15 cellular contexts compared by ENCODE assay signal in the genomic region with DNA sequence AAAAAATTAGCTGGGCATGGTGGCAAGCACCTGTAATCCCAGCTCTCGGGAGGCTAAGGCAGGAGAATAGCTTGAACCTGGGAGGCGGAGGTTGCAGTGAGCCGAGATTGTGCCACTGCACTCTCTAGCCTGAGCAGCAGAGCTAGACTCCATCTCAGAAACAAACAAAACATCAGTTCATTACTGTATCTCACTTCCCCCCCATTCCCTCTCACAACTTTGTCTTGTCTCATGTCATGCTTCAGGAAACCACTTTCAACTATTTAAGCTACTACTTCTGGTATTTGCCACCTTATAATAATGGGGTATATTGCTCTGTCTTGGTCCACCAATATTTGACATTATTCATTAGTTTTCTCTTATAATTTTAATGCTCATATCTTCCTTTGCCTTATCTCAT. TPM values are rescaled to one million over a fixed set of nuclear protein-coding genes. Genes with fewer than 3 reads are reported as not detected.
DNase-seq lines count a peak whose midpoint lies in the region; ATAC-seq, FAIRE-seq and TF ChIP-seq lines count a peak whose summit lies in the region.
"Had no signal": no experiment of that assay in that cellular context is flagged by ENCODE, and none has a peak within 500 bp of the region (broad histone marks: within the 10 kb centered on the region; RNA-seq: fewer than 3 reads in every experiment).

No MANE protein-coding gene starts in this region.

- no peak for FAIRE-seq in HepG2 (lab: Jason Lieb, UNC)

- H3K79me2 ChIP-seq in HepG2 (ENCODE audit: insufficient read depth, low read length): peaks cover 6% of the 10 kb centered on the region

- H3K9me3 ChIP-seq in HepG2 (ENCODE audit: low read length): no peaks in the 10 kb centered on the region

- H3K36me3 ChIP-seq in HepG2 (replicated peaks in 1 of 2; ENCODE audit: control insufficient read depth in 1 of 2, insufficient read depth in 2 of 2, low read length in 2 of 2): no peaks in the 10 kb centered on the region
- H3K36me3 ChIP-seq: spleen had no signal

- no peaks in the 10 kb centered on the region for H3K27me3 Mint-ChIP-seq in activated T-cell treated with anti-CD3 and anti-CD28 coated beads, Interleukin-2, amount 50 U/mL, for 24 hours
- H3K27me3 Mint-ChIP-seq in type B pancreatic cell: no peaks in the 10 kb centered on the region
- H3K27me3 Mint-ChIP-seq: activated T-helper 17 cell treated with anti-CD3 and anti-CD28 coated beads, Interleukin-2, amount 50 U/mL, for 72 hours had no signal

- no peaks in the 10 kb centered on the region for H4K20me1 ChIP-seq in HepG2 (ENCODE audit: insufficient read depth, low read length)

- no peak for TF ChIP-seq POLR2A in HepG2 (IDR thresholded peaks at IDR 0.05; ENCODE audit: insufficient read depth in 1 of 2, low read depth in 2 of 2, low read length in 2 of 2)

- H3K36me3 Mint-ChIP-seq in activated T-cell treated with anti-CD3 and anti-CD28 coated beads, Interleukin-2, amount 50 U/mL, for 24 hours (ENCODE audit: low read depth): peaks cover 5% of the 10 kb centered on the region
- H3K36me3 Mint-ChIP-seq in type B pancreatic cell: peaks cover 7% of the 10 kb centered on the region

- CTCF ChIA-PET in HepG2 (lab: Yijun Ruan, JAX; ENCODE audit: low intra/inter-chr PET ratio, low total read pairs): no interaction called here

- 96% methylated on average over 3 of the region's 3 CpGs for WGBS in HepG2 (ENCODE audit: low lambda C conversion rate)

- H2AFZ ChIP-seq in HepG2 (ENCODE audit: low read length): no peak overlapping the region

- no peak overlapping the region for H3K4me3 Mint-ChIP-seq in activated T-cell treated with anti-CD3 and anti-CD28 coated beads, Interleukin-2, amount 50 U/mL, for 24 hours
- H3K4me3 Mint-ChIP-seq in type B pancreatic cell: no peak overlapping the region
- H3K4me3 Mint-ChIP-seq: activated CD8-positive, alpha-beta T cell treated with anti-CD3 and anti-CD28 coated beads, Interleukin-2, amount 10 ng/mL, durations not matched to agents 7 days and 5 days; activated T-helper 17 cell treated with anti-CD3 and anti-CD28 coated beads, Interleukin-2, amount 50 U/mL, for 72 hours had no signal

- TF ChIP-seq EP300 in HepG2 (IDR thresholded peaks at IDR 0.05; ENCODE audit: low read depth in 2 of 2, low read length in 2 of 2): no peak
- TF ChIP-seq EP300 in HepG2 (CRISPR knock-in tag; IDR thresholded peaks at IDR 0.05; ENCODE audit: borderline replicate concordance): no peak

- peaks cover 10% of the 10 kb centered on the region for H3K9me3 Mint-ChIP-seq in activated T-cell treated with anti-CD3 and anti-CD28 coated beads, Interleukin-2, amount 50 U/mL, for 24 hours
- peaks cover 4% of the 10 kb centered on the region for H3K9me3 Mint-ChIP-seq in type B pancreatic cell

- H3K9ac ChIP-seq in HepG2 (ENCODE audit: insufficient read depth, low read depth, low read length): no peak overlapping the region

- in situ Hi-C loops in HepG2 (cut with HindIII; ENCODE audit: extremely low pct_ligation_motif_present, low pct_unique_long_range_greater_than_20kb): no loop called here

- BruUV-seq in HepG2 (replicated peaks; lab: Mats Ljungman, UMichigan): no TSS peak

- no peak overlapping the region for H3K4me2 ChIP-seq in HepG2 (ENCODE audit: low read depth, low read length)

- POLR2A ChIA-PET in HepG2 (lab: Yijun Ruan, JAX): no interaction called here

- no peak for TF ChIP-seq RAD21 in HepG2 (CRISPR knock-in tag; IDR thresholded peaks at IDR 0.05)

- TF ChIP-seq CTCF in type B pancreatic cell (conservative IDR thresholded peaks at IDR 0.05) (no peak), HepG2 (CRISPR knock-in tag; IDR thresholded peaks at IDR 0.05) (no peak)

- H3K27me3 ChIP-seq in HepG2 (ENCODE audit: control insufficient read depth in 1 of 2, insufficient read depth in 2 of 2, low read length in 2 of 2): no peaks in the 10 kb centered on the region
- H3K27me3 ChIP-seq: spleen had no signal

- intact Hi-C loops in HepG2 (cut with micrococcal nuclease; ENCODE audit: unreplicated experiment): no loop called here

- no peak overlapping the region for H3K27ac Mint-ChIP-seq in activated T-cell treated with anti-CD3 and anti-CD28 coated beads, Interleukin-2, amount 50 U/mL, for 24 hours
- no peak overlapping the region for H3K27ac Mint-ChIP-seq in type B pancreatic cell
- H3K27ac Mint-ChIP-seq: activated CD8-positive, alpha-beta T cell treated with anti-CD3 and anti-CD28 coated beads, Interleukin-2, amount 10 ng/mL, durations not matched to agents 7 days and 5 days; activated T-helper 17 cell treated with anti-CD3 and anti-CD28 coated beads, Interleukin-2, amount 50 U/mL, for 72 hours had no signal

- no peak for DNase-seq in activated T-cell treated with anti-CD3 and anti-CD28 coated beads, Interleukin-2, amount 50 U/mL, for 24 hours
- DNase-seq in type B pancreatic cell (ENCODE audit: extremely low spot score, unreplicated experiment): no peak
- DNase-seq in medulla oblongata (ENCODE audit: extremely low spot score): no peak
- no peak for DNase-seq in HepG2 (ENCODE audit: low spot score)
- DNase-seq: activated CD8-positive, alpha-beta T cell treated with anti-CD3 and anti-CD28 coated beads, Interleukin-2, amount 10 ng/mL, durations not matched to agents 7 days and 5 days; cerebellar nuclear complex; NCI-H510A treated with DMSO at 0.1 percent for 48 hours; psoas muscle; spleen had no signal

- ATAC-seq in GM19023 (IDR thresholded peaks at IDR 0.05; ENCODE audit: unreplicated experiment) (peak; percentile 55), GM21825 (IDR thresholded peaks at IDR 0.05; ENCODE audit: unreplicated experiment) (peak; percentile 59), HG03342 (IDR thresholded peaks at IDR 0.05; ENCODE audit: unreplicated experiment) (peak; percentile 70), HepG2 (no peak)
- ATAC-seq: activated CD8-positive, alpha-beta T cell treated with anti-CD3 and anti-CD28 coated beads, Interleukin-2, amount 10 ng/mL, durations not matched to agents 7 days and 5 days; activated T-helper 17 cell treated with anti-CD3 and anti-CD28 coated beads, Interleukin-2, amount 50 U/mL, for 72 hours; Panc1; psoas muscle had no signal

- H3K27ac ChIP-seq in HepG2 (ENCODE audit: extremely low read length, insufficient read depth, low read length): no peak overlapping the region
- H3K27ac ChIP-seq: psoas muscle, spleen, VCaP had no signal

- no peaks in the 10 kb centered on the region for H3K4me1 ChIP-seq in HepG2 (ENCODE audit: insufficient read depth, low read length)

- H3K4me3 ChIP-seq in HepG2 (replicated peaks in 1 of 3; ENCODE audit: insufficient read depth in 1 of 3, low read depth in 2 of 3, low read length in 3 of 3): no peak overlapping the region
- H3K4me3 ChIP-seq: psoas muscle, spleen had no signal

- peaks cover 39% of the 10 kb centered on the region for H3K4me1 Mint-ChIP-seq in activated T-cell treated with anti-CD3 and anti-CD28 coated beads, Interleukin-2, amount 50 U/mL, for 24 hours (ENCODE audit: low read depth)
- H3K4me1 Mint-ChIP-seq in type B pancreatic cell (ENCODE audit: unreplicated experiment): peaks cover 5% of the 10 kb centered on the region

RNA-seq across cellular contexts. Expression of gene PIK3CA, which starts 26.2 kb away (rescaled TPM):
- total RNA-seq in type B pancreatic cell (ENCODE audit: low replicate concordance) (16.0 and 17.6 TPM in 2 replicates), HepG2 (2016; rRNA removed; fragmentation: Illumina TruSeq; extraction: Trizol) (11.4 and 20.4 TPM in 2 replicates)
- total RNA-seq in HepG2 (2016; cell fraction: cytosol; rRNA removed; fragmentation: Illumina TruSeq; extraction: Trizol; ENCODE audit: low read depth): 1.7 and 1.8 TPM in 2 replicates
- total RNA-seq in HepG2 (2016; cell fraction: insoluble cytoplasmic fraction; rRNA removed; fragmentation: Illumina TruSeq; extraction: Trizol): 11.5 and 16.5 TPM in 2 replicates
- 7.8 and 8.2 TPM in 2 replicates for total RNA-seq in HepG2 (2016; cell fraction: membrane; rRNA removed; fragmentation: Illumina TruSeq; extraction: Trizol)
- 15.1 and 17.9 TPM in 2 replicates for total RNA-seq in HepG2 (2016; cell fraction: nucleus; rRNA removed; fragmentation: Illumina TruSeq; extraction: Trizol)
- polyA plus RNA-seq in HepG2 (2011; rRNA removed): 4.6 and 5.7 TPM in 2 replicates
- polyA plus RNA-seq in HepG2 (2011; cell fraction: cytosol; rRNA removed): 1.9 and 3.7 TPM in 2 replicates
- polyA plus RNA-seq in HepG2 (2011; cell fraction: nucleus; rRNA removed): 4.1 and 4.3 TPM in 2 replicates
- polyA plus RNA-seq in HepG2 (2012): 10.5 and 14.0 TPM in 2 replicates
- 0.44 and 0.45 TPM in 2 replicates for polyA plus RNA-seq in HepG2 (2016; cell fraction: cytosol; fragmentation: Illumina TruSeq; extraction: Trizol; ENCODE audit: low read depth)
- polyA plus RNA-seq in HepG2 (2016; cell fraction: insoluble cytoplasmic fraction; fragmentation: Illumina TruSeq; extraction: Trizol; ENCODE audit: low read depth): 8.7 and 11.5 TPM in 2 replicates
- polyA plus RNA-seq in HepG2 (2016; cell fraction: membrane; fragmentation: Illumina TruSeq; extraction: Trizol; ENCODE audit: low read depth): 2.3 and 2.4 TPM in 2 replicates
- polyA plus RNA-seq in HepG2 (2016; cell fraction: nucleus; fragmentation: Illumina TruSeq; extraction: Trizol; ENCODE audit: insufficient read depth, low read depth): 9.7 and 10.7 TPM in 2 replicates
- 4.0 and 7.4 TPM in 2 replicates for polyA minus RNA-seq in HepG2 (2011; rRNA and poly(A)+ RNA removed; ENCODE audit: low replicate concordance)
- polyA minus RNA-seq in HepG2 (2011; cell fraction: cytosol; rRNA and poly(A)+ RNA removed): 10.3 and 13.2 TPM in 2 replicates
- 36.6 and 37.7 TPM in 2 replicates for polyA minus RNA-seq in HepG2 (2011; cell fraction: nucleus; rRNA and poly(A)+ RNA removed)
